23 cellular contexts compared by ENCODE assay signal in genomic region chr1:53539711-53540603, GRCh38.
"Had no signal": no experiment of that assay in that cellular context is flagged by ENCODE, and none has a peak within 500 bp of the region (broad histone marks: within the 10 kb centered on the region; RNA-seq: fewer than 3 reads in every experiment).

No MANE protein-coding gene starts in this region.

- H3K27me3 Mint-ChIP-seq: activated CD4-positive, alpha-beta T cell treated with anti-CD3 and anti-CD28 coated beads, Interleukin-2, amount 10 ng/mL, durations not matched to agents 7 days and 5 days; activated CD8-positive, alpha-beta memory T cell treated with anti-CD3 and anti-CD28 coated beads, Interleukin-2, amount 10 ng/mL, durations not matched to agents 7 days and 5 days; activated naive CD8-positive, alpha-beta T cell; central memory CD8-positive, alpha-beta T cell had no signal

- H3K27ac ChIP-seq: esophagus muscularis mucosa, foreskin keratinocyte, left lung, parathyroid adenoma, psoas muscle, tibial nerve had no signal

- H3K27ac Mint-ChIP-seq: activated CD4-positive, alpha-beta T cell treated with anti-CD3 and anti-CD28 coated beads, Interleukin-2, amount 10 ng/mL, durations not matched to agents 7 days and 5 days; activated CD8-positive, alpha-beta memory T cell treated with anti-CD3 and anti-CD28 coated beads, Interleukin-2, amount 10 ng/mL, durations not matched to agents 7 days and 5 days; activated CD8-positive, alpha-beta T cell treated with anti-CD3 and anti-CD28 coated beads, Interleukin-2, amount 10 ng/mL, durations not matched to agents 7 days and 5 days; activated naive CD8-positive, alpha-beta T cell; nephron; T-helper 17 cell had no signal

- H3K9me3 Mint-ChIP-seq: activated CD4-positive, alpha-beta T cell treated with anti-CD3 and anti-CD28 coated beads, Interleukin-2, amount 10 ng/mL, durations not matched to agents 7 days and 5 days; central memory CD8-positive, alpha-beta T cell; nephron had no signal

- H3K4me3 ChIP-seq: esophagus muscularis mucosa, left lung, lung, psoas muscle, smooth muscle cell, tibial nerve had no signal

- H3K36me3 ChIP-seq: esophagus muscularis mucosa, left lung, tibial nerve had no signal

- H3K27me3 ChIP-seq: tibial nerve had no signal

- H3K4me1 Mint-ChIP-seq: activated CD4-positive, alpha-beta T cell treated with anti-CD3 and anti-CD28 coated beads, Interleukin-2, amount 10 ng/mL, durations not matched to agents 7 days and 5 days; activated CD8-positive, alpha-beta memory T cell treated with anti-CD3 and anti-CD28 coated beads, Interleukin-2, amount 10 ng/mL, durations not matched to agents 7 days and 5 days; central memory CD8-positive, alpha-beta T cell had no signal

- DNase-seq: activated CD4-positive, alpha-beta T cell treated with anti-CD3 and anti-CD28 coated beads for 1 hour; activated CD4-positive, alpha-beta T cell treated with anti-CD3 and anti-CD28 coated beads, Interleukin-2, amount 10 ng/mL, durations not matched to agents 7 days and 5 days; activated CD8-positive, alpha-beta memory T cell treated with anti-CD3 and anti-CD28 coated beads, Interleukin-2, amount 10 ng/mL, durations not matched to agents 7 days and 5 days; activated CD8-positive, alpha-beta T cell treated with anti-CD3 and anti-CD28 coated beads, Interleukin-2, amount 10 ng/mL, durations not matched to agents 7 days and 5 days; activated effector memory CD4-positive, alpha-beta T cell treated with Interleukin-2 at 50 U/mL for 16 hours; activated naive CD4-positive, alpha-beta T cell treated with Interleukin-2 at 50 U/mL for 16 hours; anterior cingulate cortex; dermis blood vessel endothelial cell; effector CD4-positive, alpha-beta T cell; foreskin keratinocyte; stimulated activated naive CD4-positive, alpha-beta T cell; T-helper 17 cell; T1000 had no signal

- H3K36me3 Mint-ChIP-seq: activated CD8-positive, alpha-beta memory T cell treated with anti-CD3 and anti-CD28 coated beads, Interleukin-2, amount 10 ng/mL, durations not matched to agents 7 days and 5 days; activated naive CD8-positive, alpha-beta T cell had no signal

- H3K4me2 ChIP-seq: smooth muscle cell had no signal

- H2AFZ ChIP-seq: parathyroid adenoma had no signal

- H3K9ac ChIP-seq: parathyroid adenoma had no signal

- H3K9me3 ChIP-seq: esophagus muscularis mucosa, left lung, psoas muscle, tibial nerve had no signal

- H3K4me3 Mint-ChIP-seq: activated CD4-positive, alpha-beta T cell treated with anti-CD3 and anti-CD28 coated beads, Interleukin-2, amount 10 ng/mL, durations not matched to agents 7 days and 5 days; activated CD8-positive, alpha-beta memory T cell treated with anti-CD3 and anti-CD28 coated beads, Interleukin-2, amount 10 ng/mL, durations not matched to agents 7 days and 5 days; activated CD8-positive, alpha-beta T cell treated with anti-CD3 and anti-CD28 coated beads, Interleukin-2, amount 10 ng/mL, durations not matched to agents 7 days and 5 days; activated naive CD8-positive, alpha-beta T cell; central memory CD8-positive, alpha-beta T cell; nephron; T-helper 17 cell had no signal

- H3K4me1 ChIP-seq: foreskin keratinocyte, left lung, parathyroid adenoma, tibial nerve had no signal
